Comparison of ENCODE assay signal across 1 cellular context in genomic region chrX:1306909-1307625, GRCh38.
A peak's percentile ranks its signal among the peaks of the same experiment; 100 is the strongest.
TF ChIP-seq lines count a peak whose summit lies in the region.

No MANE protein-coding gene starts in this region.

TF ChIP-seq in HepG2, 621 proteins besides CTCF, POLR2A, EP300 and RAD21:
- TF ChIP-seq CHD4 (IDR thresholded peaks at IDR 0.05; ENCODE audit: borderline replicate concordance, low read length) = peak; percentile 89; the same call in 1 of the 2 replicates
- no peak for TF ChIP-seq EHMT2 (IDR thresholded peaks at IDR 0.05; ENCODE audit: borderline replicate concordance, low read depth, low read length)
TF ChIP-seq in HepG2: peak in this region for 1.
